Comparison of ENCODE assay signal across 8 cellular contexts in genomic region chr13:27455331-27455855, GRCh38. TPM values are rescaled to one million over a fixed set of nuclear protein-coding genes. Genes with fewer than 3 reads are reported as not detected.
DNase-seq lines count a peak whose midpoint lies in the region; ATAC-seq, FAIRE-seq and TF ChIP-seq lines count a peak whose summit lies in the region.
"Had no signal": no experiment of that assay in that cellular context is flagged by ENCODE, and none has a peak within 500 bp of the region (broad histone marks: within the 10 kb centered on the region; RNA-seq: fewer than 3 reads in every experiment).

No MANE protein-coding gene starts in this region.

- no peaks in the 10 kb centered on the region for H3K9me3 ChIP-seq in PC-3 (ENCODE audit: low read length)
- no peaks in the 10 kb centered on the region for H3K9me3 ChIP-seq in effector memory CD4-positive, alpha-beta T cell (ENCODE audit: control insufficient read depth, low read length)

- H3K9me2 ChIP-seq in PC-3 (replicated peaks; ENCODE audit: low read length) = no peaks in the 10 kb centered on the region

- H3K79me2 ChIP-seq in PC-3 (ENCODE audit: low read length) = no peaks in the 10 kb centered on the region

- CTCF ChIA-PET in PC-3 (lab: Charles Lee) = no interaction called here

- intact Hi-C loops in PC-3 (cut with micrococcal nuclease) = no loop called here
- intact Hi-C loops in left colon (cut with DNase I, micrococcal nuclease) = no loop called here

- H3K27me3 ChIP-seq in PC-3 (ENCODE audit: low read length) = no peaks in the 10 kb centered on the region
- H3K27me3 ChIP-seq in effector memory CD4-positive, alpha-beta T cell (replicated peaks; ENCODE audit: control insufficient read depth, insufficient read depth, low read length, poor library complexity, severe bottlenecking) = no peaks in the 10 kb centered on the region

- H3K4me3 ChIP-seq in PC-3 (ENCODE audit: low read length) (peak overlapping the region; percentile 50), skeletal muscle cell (ENCODE audit: low read depth, low read length) (peak overlapping the region; percentile 24)
- H3K4me3 ChIP-seq in effector memory CD4-positive, alpha-beta T cell (ENCODE audit: insufficient read depth, low read depth, low read length, poor library complexity, severe bottlenecking) = peak overlapping the region; percentile 57

- DNase-seq in GM12891 (ENCODE audit: insufficient read length, low spot score) = no peak
- DNase-seq in PC-3 = no peak
- DNase-seq in effector memory CD4-positive, alpha-beta T cell = no peak
- no peak for DNase-seq in skeletal muscle cell (ENCODE audit: low read depth)
- DNase-seq in left colon = no peak
- no peak for DNase-seq in A172 (ENCODE audit: low spot score)
- DNase-seq: occipital lobe had no signal

- ATAC-seq in PC-3 = no peak
- ATAC-seq in left colon = no peak
- ATAC-seq in HG02840 (IDR thresholded peaks at IDR 0.05; ENCODE audit: low FRiP score, unreplicated experiment) = no peak

- H3K9ac ChIP-seq in PC-3 (ENCODE audit: low read length) = no peak overlapping the region

- no peak for TF ChIP-seq POLR2A in GM12891 (IDR thresholded peaks at IDR 0.05; ENCODE audit: low read depth, low read length)

- peak overlapping the region; percentile 66 for H3K4me2 ChIP-seq in PC-3 (ENCODE audit: low read length)

- H3K4me1 ChIP-seq in PC-3 (ENCODE audit: insufficient read depth, low read length) = peaks cover 8% of the 10 kb centered on the region
- H3K4me1 ChIP-seq in effector memory CD4-positive, alpha-beta T cell (ENCODE audit: control insufficient read depth, insufficient read depth, low read length, poor library complexity, severe bottlenecking) = peaks cover 10% of the 10 kb centered on the region

- peak overlapping the region; percentile 78 for H2AFZ ChIP-seq in PC-3 (ENCODE audit: low read length)

- H3F3A ChIP-seq in PC-3 (ENCODE audit: low read length, unreplicated experiment) = peaks cover 3% of the 10 kb centered on the region

- BruUV-seq in PC-3 (replicated peaks; lab: Mats Ljungman, UMichigan) = no TSS peak

- H4K20me1 ChIP-seq in PC-3 (ENCODE audit: low read length) = no peaks in the 10 kb centered on the region

- no peaks in the 10 kb centered on the region for H3K36me3 ChIP-seq in PC-3 (ENCODE audit: low read depth, low read length)
- H3K36me3 ChIP-seq in effector memory CD4-positive, alpha-beta T cell (ENCODE audit: control insufficient read depth, insufficient read depth, low read length) = no peaks in the 10 kb centered on the region

- no peak overlapping the region for H3K27ac ChIP-seq in PC-3 (ENCODE audit: low read length)
- peak overlapping the region; percentile 57 for H3K27ac ChIP-seq in effector memory CD4-positive, alpha-beta T cell (ENCODE audit: insufficient read depth, low read length, poor library complexity, severe bottlenecking)

- POLR2A ChIA-PET in PC-3 (lab: Charles Lee; ENCODE audit: unreplicated experiment) = no interaction called here

- no peak for TF ChIP-seq CTCF in PC-3 (conservative IDR thresholded peaks at IDR 0.05; ENCODE audit: low read depth, low read length)

- no peak for FAIRE-seq in GM12891 (lab: Jason Lieb, UNC)

TF ChIP-seq in GM12891, 5 proteins besides CTCF, POLR2A, EP300 and RAD21:
- TF ChIP-seq PAX5 (IDR thresholded peaks at IDR 0.05; ENCODE audit: insufficient read depth, low read length, severe bottlenecking) (no peak), TAF1 (IDR thresholded peaks at IDR 0.05; ENCODE audit: low read depth, low read length) (peak; percentile 56; the same call in 1 of the 2 replicates)

RNA-seq across cellular contexts. Expression of gene MTIF3, which starts 5.0 kb away (rescaled TPM):
- 39.7 TPM for polyA plus RNA-seq in GM12891 (2012; ENCODE audit: low read depth, missing spikeins)
- 28.2 and 43.9 TPM in 2 replicates for total RNA-seq in PC-3 (2014; rRNA removed)
- 10 to 100 TPM; 58.9 to 62.7 TPM for total RNA-seq in left colon
- total RNA-seq in A172 (2014; rRNA removed; shearing (Covaris generic)) = 77.4 and 113 TPM in 2 replicates

RNA-seq across cellular contexts. Expression of gene GTF3A, which starts 31.0 kb away (rescaled TPM):
- 119 TPM for polyA plus RNA-seq in GM12891 (2012; ENCODE audit: low read depth, missing spikeins)
- total RNA-seq in PC-3 (2014; rRNA removed) = 174 and 201 TPM in 2 replicates
- total RNA-seq in left colon = 10 to 100 TPM; 35.5 to 36.4 TPM
- 150 and 155 TPM in 2 replicates for total RNA-seq in A172 (2014; rRNA removed; shearing (Covaris generic))
